In the genomic region with DNA sequence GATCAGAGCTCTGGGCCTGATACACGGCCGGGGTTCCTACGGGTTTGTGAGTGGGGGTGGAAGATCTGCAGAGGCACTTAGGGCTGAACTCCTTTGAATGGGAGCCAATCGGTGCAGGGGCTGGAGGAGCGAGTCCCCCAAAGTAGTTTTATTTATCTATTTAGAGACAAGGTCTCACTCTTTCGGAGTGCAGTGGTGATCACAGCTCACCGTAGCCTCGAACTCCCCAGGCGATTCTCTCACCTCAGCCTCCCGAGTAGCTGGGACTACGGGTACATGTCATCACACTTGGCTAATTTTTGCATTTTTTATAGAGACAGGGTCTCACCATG, we compare ENCODE assay signal across 8 cellular contexts. TPM values are rescaled to one million over a fixed set of nuclear protein-coding genes. Genes with fewer than 3 reads are reported as not detected.
DNase-seq lines count a peak whose midpoint lies in the region; ATAC-seq and TF ChIP-seq lines count a peak whose summit lies in the region.

No MANE protein-coding gene starts in this region.

- no peak for TF ChIP-seq EP300 in sigmoid colon (IDR thresholded peaks at IDR 0.05)

- H3K27ac ChIP-seq in SU-DHL-6 (ENCODE audit: low read depth, low read length) (no peak overlapping the region), sigmoid colon (peak overlapping the region in 3 of 4 donors; percentile 60 to 85 (median 81)), gastrocnemius medialis (no peak overlapping the region)

- ATAC-seq in left lobe of liver = no peak
- ATAC-seq in gastrocnemius medialis = no peak

- H3K9me3 Mint-ChIP-seq in T-helper 2 cell treated with Interferon-gamma antibody and Interleukin-4, amounts not matched to agents 5 μg/mL and 100 μg/mL, for 36 hours = no peaks in the 10 kb centered on the region

- intact Hi-C loops in sigmoid colon (cut with DNase I) (no loop called here), gastrocnemius medialis (cut with DNase I; ENCODE audit: low total_unique reads) (no loop called here)

- no peak for TF ChIP-seq POLR2A in sigmoid colon (IDR thresholded peaks at IDR 0.05)
- TF ChIP-seq POLR2A in gastrocnemius medialis (IDR thresholded peaks at IDR 0.05) = no peak

- peak overlapping the region; percentile 96 for H3K4me3 Mint-ChIP-seq in T-helper 2 cell treated with Interferon-gamma antibody and Interleukin-4, amounts not matched to agents 5 μg/mL and 100 μg/mL, for 36 hours

- H3K4me3 ChIP-seq in SU-DHL-6 (ENCODE audit: insufficient read depth, low read length, poor library complexity, severe bottlenecking) = no peak overlapping the region
- peak overlapping the region; percentile 76 for H3K4me3 ChIP-seq in epithelial cell of proximal tubule (ENCODE audit: low read depth, low read length)
- H3K4me3 ChIP-seq in sigmoid colon = peak overlapping the region in 1 of 4 donors; percentile 55
- peak overlapping the region in 1 of 4 donors; percentile 42 for H3K4me3 ChIP-seq in gastrocnemius medialis

- in situ Hi-C loops in gastrocnemius medialis (cut with MboI; ENCODE audit: low sequenced_read_pairs in 4 of 4) = no loop called here

- no peaks in the 10 kb centered on the region for H3K9me2 ChIP-seq in SU-DHL-6 (replicated peaks; ENCODE audit: insufficient read depth, low read length)

- H3F3A ChIP-seq in SU-DHL-6 (ENCODE audit: insufficient read depth) = no peaks in the 10 kb centered on the region

- no peak for DNase-seq in T-helper 2 cell treated with Interferon-gamma antibody and Interleukin-4, amounts not matched to agents 5 μg/mL and 100 μg/mL, for 36 hours (ENCODE audit: low spot score)
- no peak for DNase-seq in T-helper 2 cell
- no peak for DNase-seq in epithelial cell of proximal tubule (ENCODE audit: low read depth)
- no peak for DNase-seq in sigmoid colon
- DNase-seq in left lobe of liver (ENCODE audit: low spot score) = no peak
- DNase-seq in NCI-H2171 treated with DMSO at 0.1 percent for 48 hours (lab: John Stamatoyannopoulos, UW) = no peak
- no peak for DNase-seq in gastrocnemius medialis

- H3K9me3 ChIP-seq in SU-DHL-6 (ENCODE audit: insufficient read depth, low read length) = no peaks in the 10 kb centered on the region
- H3K9me3 ChIP-seq in sigmoid colon = no peaks in the 10 kb centered on the region
- H3K9me3 ChIP-seq in gastrocnemius medialis = no peaks in the 10 kb centered on the region

- peak overlapping the region; percentile 19 for H3K4me2 ChIP-seq in SU-DHL-6 (ENCODE audit: low read depth, low read length, poor library complexity, severe bottlenecking)

- H3K36me3 Mint-ChIP-seq in T-helper 2 cell treated with Interferon-gamma antibody and Interleukin-4, amounts not matched to agents 5 μg/mL and 100 μg/mL, for 36 hours (ENCODE audit: low read depth) = peaks cover 2% of the 10 kb centered on the region

- peaks cover 14% of the 10 kb centered on the region for H3K4me1 Mint-ChIP-seq in T-helper 2 cell treated with Interferon-gamma antibody and Interleukin-4, amounts not matched to agents 5 μg/mL and 100 μg/mL, for 36 hours (ENCODE audit: low read depth)

- 62 to 63% methylated on average over 11 of the region's 11 CpGs for WGBS in sigmoid colon, 2 donors

- H3K4me1 ChIP-seq in sigmoid colon (peaks cover 0 to 33% (median 31%) of the 10 kb centered on the region in 4 donors), gastrocnemius medialis (peaks cover 5 to 21% of the 10 kb centered on the region in 2 donors)

- H3K79me2 ChIP-seq in SU-DHL-6 (ENCODE audit: insufficient read depth, low read length) = no peaks in the 10 kb centered on the region

- TF ChIP-seq CTCF in SU-DHL-6 (IDR thresholded peaks at IDR 0.05; ENCODE audit: insufficient read depth, low read length, poor library complexity, severe bottlenecking) (no peak), epithelial cell of proximal tubule (conservative IDR thresholded peaks at IDR 0.05; ENCODE audit: low read depth, low read length) (no peak), sigmoid colon (IDR thresholded peaks at IDR 0.05) (peak in 1 of 4 experiments; percentile 34), gastrocnemius medialis (IDR thresholded peaks at IDR 0.05 in 4 of 5, conservative IDR thresholded peaks at IDR 0.05 in 1 of 5) (no peak)

- H3K36me3 ChIP-seq in SU-DHL-6 (ENCODE audit: low read length) (no peaks in the 10 kb centered on the region), sigmoid colon (no peaks in the 10 kb centered on the region), gastrocnemius medialis (no peaks in the 10 kb centered on the region)

- H4K20me1 ChIP-seq in SU-DHL-6 (ENCODE audit: low read depth, low read length) = no peaks in the 10 kb centered on the region

- H3K27me3 ChIP-seq in SU-DHL-6 (ENCODE audit: low read length) (no peaks in the 10 kb centered on the region), sigmoid colon (peaks cover 24 to 51% (median 29%) of the 10 kb centered on the region in 3 donors), gastrocnemius medialis (peaks cover 26 to 35% (median 35%) of the 10 kb centered on the region in 3 donors)

- no peak overlapping the region for H3K9ac ChIP-seq in SU-DHL-6 (ENCODE audit: low read length)

- H3K27me3 Mint-ChIP-seq in T-helper 2 cell treated with Interferon-gamma antibody and Interleukin-4, amounts not matched to agents 5 μg/mL and 100 μg/mL, for 36 hours (ENCODE audit: low read depth) = peaks cover 11% of the 10 kb centered on the region

- no peak overlapping the region for H2AFZ ChIP-seq in SU-DHL-6 (ENCODE audit: low read depth, low read length, severe bottlenecking)

- peak overlapping the region; percentile 98 for H3K27ac Mint-ChIP-seq in T-helper 2 cell treated with Interferon-gamma antibody and Interleukin-4, amounts not matched to agents 5 μg/mL and 100 μg/mL, for 36 hours

RNA-seq across cellular contexts. Expression of gene CELSR3, which starts 1.6 kb away (rescaled TPM):
- total RNA-seq in epithelial cell of proximal tubule (0.87 and 2.5 TPM in 2 replicates), sigmoid colon (1 to 10 TPM in 2 of 4 donors, under 1 TPM in 2; 0.33 to 1.4 (median 0.72) TPM), left lobe of liver (0.45 TPM), gastrocnemius medialis (under 1 TPM in 3 of 4 donors, not detected in 1; 0.02 to 0.25 (median 0.05) TPM)
- 1 to 10 TPM in 1 of 3 donors, under 1 TPM in 2; under 0.01 to 2.5 (median under 0.01) TPM for polyA plus RNA-seq in sigmoid colon

RNA-seq across cellular contexts. Expression of gene NCKIPSD, which starts 21.4 kb away (rescaled TPM):
- total RNA-seq in epithelial cell of proximal tubule (34.4 and 45.5 TPM in 2 replicates), sigmoid colon (10 to 100 TPM in 3 of 4 donors, 1 to 10 TPM in 1; 7.7 to 29.3 (median 22.8) TPM), left lobe of liver (12.0 TPM), gastrocnemius medialis (10 to 100 TPM; 13.2 to 33.1 (median 19.4) TPM)
- 10 to 100 TPM; 10.2 to 17.7 (median 14.3) TPM for polyA plus RNA-seq in sigmoid colon

RNA-seq across cellular contexts. Expression of gene SLC26A6, which starts 29.0 kb away (rescaled TPM):
- total RNA-seq in epithelial cell of proximal tubule (26.3 and 33.4 TPM in 2 replicates), sigmoid colon (10 to 100 TPM in 3 of 4 donors, 1 to 10 TPM in 1; 6.4 to 33.0 (median 17.0) TPM), left lobe of liver (8.4 TPM), gastrocnemius medialis (10 to 100 TPM in 2 of 4 donors, 1 to 10 TPM in 2; 6.1 to 17.3 (median 10.1) TPM)
- polyA plus RNA-seq in sigmoid colon = 10 to 100 TPM in 1 of 3 donors, 1 to 10 TPM in 2; 9.0 to 70.8 (median 9.7) TPM

RNA-seq across cellular contexts. Expression of gene TMEM89, which starts 42.7 kb away (rescaled TPM):
- not detected in 2 replicates for total RNA-seq in epithelial cell of proximal tubule
- total RNA-seq in sigmoid colon = not detected
- 1 to 10 TPM in 1 of 3 donors, not detected in 2; 1.2 TPM for polyA plus RNA-seq in sigmoid colon
- not detected for total RNA-seq in left lobe of liver
- total RNA-seq in gastrocnemius medialis = not detected

RNA-seq across cellular contexts. Expression of gene IP6K2, which starts 52.7 kb away (rescaled TPM):
- 75.1 and 87.9 TPM in 2 replicates for total RNA-seq in epithelial cell of proximal tubule
- total RNA-seq in sigmoid colon = 100 to 1,000 TPM in 1 of 4 donors, 10 to 100 TPM in 3; 39.0 to 109 (median 58.7) TPM
- polyA plus RNA-seq in sigmoid colon = 100 to 1,000 TPM in 1 of 3 donors, 10 to 100 TPM in 2; 77.9 to 142 (median 97.2) TPM
- 31.1 TPM for total RNA-seq in left lobe of liver
- 10 to 100 TPM; 16.9 to 31.8 (median 22.0) TPM for total RNA-seq in gastrocnemius medialis

Comparison
In these comparisons a context has a peak if more than half of its experiments do, and no peak if none do; other contexts are left out.
1. H3K27ac ChIP-seq: peak in sigmoid colon (3 of 4); none in SU-DHL-6 (single experiment) and gastrocnemius medialis (0 of 4).